In genomic region chr11:47233989-47234668, GRCh38 we compare ENCODE assay signal across 6 cellular contexts. TPM values are rescaled to one million over a fixed set of nuclear protein-coding genes. Genes with fewer than 3 reads are reported as not detected.
DNase-seq lines count a peak whose midpoint lies in the region; ATAC-seq and TF ChIP-seq lines count a peak whose summit lies in the region.

No MANE protein-coding gene starts in this region.

- peak overlapping the region; percentile 63 for H3K4me2 ChIP-seq in osteoblast (ENCODE audit: insufficient read depth, low read length)

- H3K9me3 ChIP-seq in osteoblast (ENCODE audit: low read depth, low read length) = no peaks in the 10 kb centered on the region

- H3K4me3 ChIP-seq in astrocyte of the spinal cord (ENCODE audit: low read depth, low read length) (no peak overlapping the region), osteoblast (ENCODE audit: insufficient read depth, low read length) (peak overlapping the region; percentile 31)

- H3K79me2 ChIP-seq in osteoblast (ENCODE audit: insufficient read depth, low read length) = no peaks in the 10 kb centered on the region

- H3K4me1 ChIP-seq in osteoblast (ENCODE audit: insufficient read depth, low read length) = peaks cover 23% of the 10 kb centered on the region

- H4K20me1 ChIP-seq in osteoblast (ENCODE audit: insufficient read depth, low read length) = no peaks in the 10 kb centered on the region

- peaks cover 42% of the 10 kb centered on the region for H3K36me3 ChIP-seq in osteoblast (ENCODE audit: insufficient read depth, low read length)

- peak overlapping the region; percentile 54 for H3K27ac ChIP-seq in osteoblast (ENCODE audit: low read depth, low read length)

- TF ChIP-seq CTCF in astrocyte of the spinal cord (IDR thresholded peaks at IDR 0.05; ENCODE audit: low read depth, low read length) (peak; percentile 62), osteoblast (IDR thresholded peaks at IDR 0.05; ENCODE audit: extremely low read depth, low read depth, low read length) (peak; percentile 55)

- no peaks in the 10 kb centered on the region for H3K27me3 ChIP-seq in osteoblast (ENCODE audit: insufficient read depth, low read length)

- peak overlapping the region; percentile 25 for H2AFZ ChIP-seq in osteoblast (ENCODE audit: low read length)

- in situ Hi-C loops in astrocyte of the spinal cord (cut with HindIII; ENCODE audit: low sequenced_read_pairs) = no loop called here

- ATAC-seq in HG02798 (IDR thresholded peaks at IDR 0.05; ENCODE audit: poor library complexity, unreplicated experiment) = no peak

- peak; percentile 44 for DNase-seq in activated T-cell treated with anti-CD3 and anti-CD28 coated beads, Interleukin-2, amount 50 U/mL, for 1 hour
- DNase-seq in activated T-cell treated with anti-CD3 and anti-CD28 coated beads for 4 hours (no peak), astrocyte of the spinal cord (ENCODE audit: low read depth, low spot score) (peak; percentile 68), osteoblast (ENCODE audit: insufficient read length, low spot score, missing footprints) (peak; percentile 91), NCI-H748 treated with DMSO at 0.1 percent for 48 hours (lab: John Stamatoyannopoulos, UW) (no peak)

RNA-seq across cellular contexts. Expression of gene ACP2, which starts 14.5 kb away (rescaled TPM):
- total RNA-seq in osteoblast = 32.1 and 32.2 TPM in 2 replicates

RNA-seq across cellular contexts. Expression of gene DDB2, which starts 19.4 kb away (rescaled TPM):
- total RNA-seq in osteoblast = 52.5 and 66.6 TPM in 2 replicates

RNA-seq across cellular contexts. Expression of gene NR1H3, which starts 23.7 kb away (rescaled TPM):
- 18.5 and 18.6 TPM in 2 replicates for total RNA-seq in osteoblast

RNA-seq across cellular contexts. Expression of gene MADD, which starts 35.8 kb away (rescaled TPM):
- 21.7 and 23.3 TPM in 2 replicates for total RNA-seq in osteoblast

RNA-seq across cellular contexts. Expression of gene PACSIN3, which starts 47.9 kb away (rescaled TPM):
- 11.2 and 12.7 TPM in 2 replicates for total RNA-seq in osteoblast

Comparison
In these comparisons a context has a peak if more than half of its experiments do, and no peak if none do; other contexts are left out.
1. DNase-seq: peak in activated T-cell treated with anti-CD3 and anti-CD28 coated beads, Interleukin-2, amount 50 U/mL, for 1 hour (single experiment), astrocyte of the spinal cord (single experiment) and osteoblast (single experiment); none in activated T-cell treated with anti-CD3 and anti-CD28 coated beads for 4 hours (single experiment) and NCI-H748 treated with DMSO at 0.1 percent for 48 hours (single experiment).